ENCODE assay signal across 8 cellular contexts in genomic region chr5:179697993-179698934, GRCh38. TPM values are rescaled to one million over a fixed set of nuclear protein-coding genes. Genes with fewer than 3 reads are reported as not detected.
DNase-seq lines count a peak whose midpoint lies in the region; ATAC-seq and TF ChIP-seq lines count a peak whose summit lies in the region.

No MANE protein-coding gene starts in this region.

- H3K36me3 ChIP-seq in OCI-LY3 (replicated peaks; ENCODE audit: low read depth, low read length) (peaks cover 27% of the 10 kb centered on the region), mucosa of descending colon (ENCODE audit: low read depth) (no peaks in the 10 kb centered on the region)

- peaks cover 57% of the 10 kb centered on the region for H3K79me2 ChIP-seq in OCI-LY3 (ENCODE audit: low read length)

- H3K4me1 ChIP-seq in OCI-LY3 (ENCODE audit: low read length) (peaks cover 12% of the 10 kb centered on the region), mucosa of descending colon (ENCODE audit: low read depth) (peaks cover 14% of the 10 kb centered on the region)

- peaks cover 24% of the 10 kb centered on the region for H4K20me1 ChIP-seq in OCI-LY3 (ENCODE audit: insufficient read depth, low read length)

- ATAC-seq in GM21528 (IDR thresholded peaks at IDR 0.05; ENCODE audit: low FRiP score, unreplicated experiment) (peak; percentile 92), mucosa of descending colon (peak; percentile 93)

- peak overlapping the region; percentile 79 for H3K27ac ChIP-seq in OCI-LY3 (ENCODE audit: low read length)
- H3K27ac ChIP-seq in epithelial cell of prostate = peak overlapping the region; percentile 89

- TF ChIP-seq CTCF in OCI-LY3 (IDR thresholded peaks at IDR 0.05; ENCODE audit: low read depth, low read length) = no peak
- TF ChIP-seq CTCF in mucosa of descending colon (IDR thresholded peaks at IDR 0.05) = no peak

- H3K4me2 ChIP-seq in OCI-LY3 (ENCODE audit: low read length) = peak overlapping the region; percentile 83

- no peaks in the 10 kb centered on the region for H3K27me3 ChIP-seq in OCI-LY3 (ENCODE audit: low read depth, low read length)

- H3K4me3 ChIP-seq in OCI-LY3 (ENCODE audit: low read length) (peak overlapping the region; percentile 96), mucosa of descending colon (peak overlapping the region; percentile 86)

- peak overlapping the region; percentile 99 for H3K9ac ChIP-seq in OCI-LY3 (ENCODE audit: low read length)

- H3K9me3 ChIP-seq in OCI-LY3 (ENCODE audit: insufficient read depth, low read length) = no peaks in the 10 kb centered on the region
- H3K9me3 ChIP-seq in mucosa of descending colon = no peaks in the 10 kb centered on the region

- intact Hi-C loops in mucosa of descending colon (cut with DNase I, micrococcal nuclease) = no loop called here

- peak overlapping the region; percentile 75 for H2AFZ ChIP-seq in OCI-LY3 (ENCODE audit: low read depth, low read length)

- DNase-seq in DMS 273 treated with DMSO at 0.1 percent for 48 hours (lab: John Stamatoyannopoulos, UW) (peak; percentile 98), HuH-7.5 (ENCODE audit: low spot score) (peak; percentile 98), activated T-cell treated with anti-CD3 and anti-CD28 coated beads for 24 hours (ENCODE audit: low read depth) (peak; percentile 99), epithelial cell of prostate (ENCODE audit: low read depth, low spot score) (peak; percentile 96), mucosa of descending colon (peak; percentile 99)
- DNase-seq in stimulated activated CD8-positive, alpha-beta memory T cell treated with anti-CD3 and anti-CD28 coated beads, Interleukin-4, amount 100 ng/mL, for 1 hour (ENCODE audit: low read depth in 2 of 2, low spot score in 1 of 2) = peak; percentile 91 to 97

RNA-seq across cellular contexts. Expression of gene CANX, which starts 0.5 kb away (rescaled TPM):
- 100 to 1,000 TPM; 485 to 598 (median 521) TPM for total RNA-seq in mucosa of descending colon

RNA-seq across cellular contexts. Expression of gene CBY3, which starts 17.4 kb away (rescaled TPM):
- not detected for total RNA-seq in mucosa of descending colon

RNA-seq across cellular contexts. Expression of gene MAML1, which starts 34.4 kb away (rescaled TPM):
- 10 to 100 TPM; 26.0 to 34.0 (median 28.6) TPM for total RNA-seq in mucosa of descending colon

Comparison
In these comparisons a context has a peak if more than half of its experiments do, and no peak if none do; other contexts are left out.
1. Peak in every context shown above with its lines: DNase-seq, ATAC-seq, H3K4me3 ChIP-seq and H3K27ac ChIP-seq.